In genomic region chr1:166910396-166910994, GRCh38 we compare ENCODE assay signal across 9 cellular contexts. TPM values are rescaled to one million over a fixed set of nuclear protein-coding genes. Genes with fewer than 3 reads are reported as not detected.
DNase-seq lines count a peak whose midpoint lies in the region; ATAC-seq, FAIRE-seq and TF ChIP-seq lines count a peak whose summit lies in the region.
"Had no signal": no experiment of that assay in that cellular context is flagged by ENCODE, and none has a peak within 500 bp of the region (broad histone marks: within the 10 kb centered on the region; RNA-seq: fewer than 3 reads in every experiment).

No MANE protein-coding gene starts in this region.

- H3K27ac Mint-ChIP-seq in CD4-positive, CD25-positive, alpha-beta regulatory T cell, result no peak overlapping the region
- H3K27ac Mint-ChIP-seq in activated CD4-positive, alpha-beta T cell treated with anti-CD3 and anti-CD28 coated beads for 36 hours, result no peak overlapping the region
- H3K27ac Mint-ChIP-seq: T-helper 1 cell treated with Interleukin-12 subunit alpha and Interleukin-12 subunit beta and Interleukin-4 antibody, amounts not matched to agents 30 μg/mL and 1 μg/mL, for 36 hours had no signal

- peaks cover 3% of the 10 kb centered on the region for H3K27me3 ChIP-seq in CD4-positive, CD25-positive, alpha-beta regulatory T cell (ENCODE audit: control insufficient read depth, insufficient read depth, low read length)
- H3K27me3 ChIP-seq in right lobe of liver, result no peaks in the 10 kb centered on the region

- H3K4me1 Mint-ChIP-seq in CD4-positive, CD25-positive, alpha-beta regulatory T cell, result peaks cover 0 to 6% (median 3%) of the 10 kb centered on the region in 4 donors
- H3K4me1 Mint-ChIP-seq in activated CD4-positive, alpha-beta T cell treated with anti-CD3 and anti-CD28 coated beads for 36 hours, result peaks cover 13% of the 10 kb centered on the region

- peak; percentile 86 to 90 (median 86) for TF ChIP-seq CTCF in right lobe of liver (IDR thresholded peaks at IDR 0.05)

- H3K4me3 Mint-ChIP-seq in CD4-positive, CD25-positive, alpha-beta regulatory T cell, result no peak overlapping the region
- H3K4me3 Mint-ChIP-seq in activated CD4-positive, alpha-beta T cell treated with anti-CD3 and anti-CD28 coated beads for 36 hours, result no peak overlapping the region
- H3K4me3 Mint-ChIP-seq: T-helper 1 cell treated with Interleukin-12 subunit alpha and Interleukin-12 subunit beta and Interleukin-4 antibody, amounts not matched to agents 30 μg/mL and 1 μg/mL, for 36 hours had no signal

- H3K36me3 ChIP-seq in CD4-positive, CD25-positive, alpha-beta regulatory T cell (ENCODE audit: control insufficient read depth, insufficient read depth, low read length), result no peaks in the 10 kb centered on the region
- no peaks in the 10 kb centered on the region for H3K36me3 ChIP-seq in right lobe of liver

- peak; percentile 99 to 100 for ATAC-seq in CD4-positive, CD25-positive, alpha-beta regulatory T cell (ENCODE audit: low read depth in 2 of 2)
- ATAC-seq in GM19351 (IDR thresholded peaks at IDR 0.05; ENCODE audit: unreplicated experiment) (peak; percentile 98), HG03457 (IDR thresholded peaks at IDR 0.05; ENCODE audit: unreplicated experiment) (peak; percentile 94), right lobe of liver (peak; percentile 99 to 100 (median 100))
- peak; percentile 96 for ATAC-seq in activated CD4-positive, alpha-beta T cell treated with anti-CD3 and anti-CD28 coated beads for 36 hours

- CTCF ChIA-PET in activated CD4-positive, alpha-beta T cell treated with anti-CD3 and anti-CD28 coated beads for 36 hours (lab: Charles Lee), result interaction anchor here (0.5 to 20.0 kb wide), 50 partner anchors 9 to 1509 kb away, joined by 3 to 541 read pairs (median 4); partner anchors contain the start of genes GPA33, ILDR2, POU2F1 and TADA1

- H3K9me3 ChIP-seq in CD4-positive, CD25-positive, alpha-beta regulatory T cell (ENCODE audit: control insufficient read depth in 2 of 2, low read length in 2 of 2), result peaks cover 0 to 2% of the 10 kb centered on the region in 2 experiments
- no peaks in the 10 kb centered on the region for H3K9me3 ChIP-seq in right lobe of liver

- peaks cover 4% of the 10 kb centered on the region for H3K27me3 Mint-ChIP-seq in CD4-positive, CD25-positive, alpha-beta regulatory T cell
- H3K27me3 Mint-ChIP-seq in activated CD4-positive, alpha-beta T cell treated with anti-CD3 and anti-CD28 coated beads for 36 hours, result no peaks in the 10 kb centered on the region

- H3K27ac ChIP-seq in CD4-positive, CD25-positive, alpha-beta regulatory T cell (ENCODE audit: insufficient read depth, low read length, poor library complexity, severe bottlenecking), result no peak overlapping the region
- H3K27ac ChIP-seq in right lobe of liver, result no peak overlapping the region

- 0% methylated on average over 1 of the region's 1 CpG for WGBS in right lobe of liver (ENCODE audit: insufficient coverage, low coverage, low lambda C conversion rate, missing lambda C conversion rate)

- no peak overlapping the region for H3K4me3 ChIP-seq in CD4-positive, CD25-positive, alpha-beta regulatory T cell (ENCODE audit: low read depth, low read length)
- H3K4me3 ChIP-seq in right lobe of liver, result no peak overlapping the region

- no peak for TF ChIP-seq POLR2A in right lobe of liver (IDR thresholded peaks at IDR 0.05)

- no peaks in the 10 kb centered on the region for H3K4me1 ChIP-seq in CD4-positive, CD25-positive, alpha-beta regulatory T cell (ENCODE audit: control insufficient read depth, insufficient read depth, low read length, poor library complexity, severe bottlenecking)
- H3K4me1 ChIP-seq in right lobe of liver, result no peaks in the 10 kb centered on the region

- no peaks in the 10 kb centered on the region for H3K36me3 Mint-ChIP-seq in CD4-positive, CD25-positive, alpha-beta regulatory T cell
- no peaks in the 10 kb centered on the region for H3K36me3 Mint-ChIP-seq in activated CD4-positive, alpha-beta T cell treated with anti-CD3 and anti-CD28 coated beads for 36 hours (ENCODE audit: low read depth)

- peak; percentile 60 to 94 (median 77) for DNase-seq in CD4-positive, CD25-positive, alpha-beta regulatory T cell
- peak; percentile 59 for DNase-seq in NCI-H510A (lab: John Stamatoyannopoulos, UW)
- DNase-seq in activated CD4-positive, alpha-beta T cell treated with anti-CD3 and anti-CD28 coated beads for 36 hours, result peak; percentile 87
- DNase-seq in right lobe of liver, result peak in 2 of 3 donors; percentile 65 to 77
- peak; percentile 48 for DNase-seq in stimulated activated CD8-positive, alpha-beta memory T cell treated with anti-CD3 and anti-CD28 coated beads, Interleukin-15, amount 100 ng/mL, for 1 hour (ENCODE audit: low read depth)

- POLR2A ChIA-PET in activated CD4-positive, alpha-beta T cell treated with anti-CD3 and anti-CD28 coated beads for 36 hours (lab: Charles Lee), result interaction anchor here (0.6 to 1.0 kb wide), 3 partner anchors 147 to 464 kb away, joined by 3 to 4 read pairs (median 3); no protein-coding TSS in a partner anchor

- peak; percentile 86 for FAIRE-seq in colon (lab: Jason Lieb, UNC)

- intact Hi-C loops in activated CD4-positive, alpha-beta T cell treated with anti-CD3 and anti-CD28 coated beads for 36 hours (cut with DNase I, micrococcal nuclease), result loop anchor here (1.0 to 10.0 kb wide), 9 partner anchors 26 to 644 kb away; partner anchors contain the start of genes CREG1 (in 2 of the 2) and TADA1 (in 1 of the 2)
- intact Hi-C loops in right lobe of liver (cut with DNase I), result no loop called here

- peaks cover 0 to 4% (median 0%) of the 10 kb centered on the region in 7 donors for H3K9me3 Mint-ChIP-seq in CD4-positive, CD25-positive, alpha-beta regulatory T cell
- peaks cover 3% of the 10 kb centered on the region for H3K9me3 Mint-ChIP-seq in activated CD4-positive, alpha-beta T cell treated with anti-CD3 and anti-CD28 coated beads for 36 hours (ENCODE audit: low read depth)

RNA-seq across cellular contexts. Expression of gene TADA1, which starts 34.4 kb away (rescaled TPM):
- 12.7 TPM for total RNA-seq in CD4-positive, CD25-positive, alpha-beta regulatory T cell
- 10 to 100 TPM; 14.5 to 21.4 (median 17.0) TPM for polyA plus RNA-seq in CD4-positive, CD25-positive, alpha-beta regulatory T cell
- total RNA-seq in activated CD4-positive, alpha-beta T cell treated with anti-CD3 and anti-CD28 coated beads for 36 hours, result 10 to 100 TPM; 16.0 to 19.5 TPM
- total RNA-seq in right lobe of liver, result 10 to 100 TPM in 4 of 6 experiments, 1 to 10 TPM in 2; 7.3 to 16.7 (median 11.4) TPM

Comparison
In these comparisons a context has a peak if more than half of its experiments do, and no peak if none do; other contexts are left out.
1. intact Hi-C loops: an anchor here in activated CD4-positive, alpha-beta T cell treated with anti-CD3 and anti-CD28 coated beads for 36 hours (1.0 to 10.0 kb wide); none called in right lobe of liver.